ENCODE assay signal across 26 cellular contexts in the genomic region with DNA sequence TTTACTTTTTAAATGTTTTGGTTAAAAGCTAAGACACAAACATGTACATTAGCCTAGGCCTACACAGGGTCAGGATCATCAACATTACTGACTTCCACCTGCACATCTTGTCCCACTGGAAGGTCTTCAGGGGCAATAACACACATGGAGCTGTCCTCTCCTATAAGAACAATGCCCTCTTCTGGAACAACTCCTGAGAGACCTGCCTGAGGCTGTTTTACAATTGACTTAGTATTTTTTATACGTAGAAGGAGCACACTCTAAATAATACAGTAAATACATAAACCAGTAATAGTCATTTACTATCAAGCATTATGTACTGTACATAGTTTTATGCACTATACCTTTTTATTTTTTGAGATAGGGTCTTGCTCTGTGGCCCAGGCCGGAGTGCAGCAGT. TPM values are rescaled to one million over a fixed set of nuclear protein-coding genes. Genes with fewer than 3 reads are reported as not detected.
DNase-seq lines count a peak whose midpoint lies in the region; ATAC-seq, FAIRE-seq and TF ChIP-seq lines count a peak whose summit lies in the region.
"Had no signal": no experiment of that assay in that cellular context is flagged by ENCODE, and none has a peak within 500 bp of the region (broad histone marks: within the 10 kb centered on the region; RNA-seq: fewer than 3 reads in every experiment).

No MANE protein-coding gene starts in this region.

- H3K36me3 ChIP-seq in HepG2 (replicated peaks in 1 of 2; ENCODE audit: control insufficient read depth in 1 of 2, insufficient read depth in 2 of 2, low read length in 2 of 2): peaks cover 4 to 25% of the 10 kb centered on the region in 2 experiments
- peaks cover 0 to 20% (median 14%) of the 10 kb centered on the region in 4 donors for H3K36me3 ChIP-seq in right lobe of liver
- peaks cover 47% of the 10 kb centered on the region for H3K36me3 ChIP-seq in endodermal cell (ENCODE audit: control insufficient read depth, insufficient read depth, low read length)
- H3K36me3 ChIP-seq: BE2C had no signal

- no peak overlapping the region for H3K27ac ChIP-seq in HepG2 (ENCODE audit: extremely low read length, insufficient read depth, low read length)
- H3K27ac ChIP-seq in right lobe of liver: no peak overlapping the region
- no peak overlapping the region for H3K27ac ChIP-seq in endodermal cell (ENCODE audit: low read depth, low read length)
- H3K27ac ChIP-seq in foreskin keratinocyte: no peak overlapping the region
- no peak overlapping the region for H3K27ac ChIP-seq in dorsolateral prefrontal cortex
- H3K27ac ChIP-seq: A549; BLaER1 treated with 17β-estradiol and CSF1 and Interleukin-3, amounts not matched to agents 10 nM and 100 nM had no signal

- intact Hi-C loops in HepG2 (cut with micrococcal nuclease; ENCODE audit: unreplicated experiment): no loop called here
- intact Hi-C loops in right lobe of liver (cut with DNase I): no loop called here
- intact Hi-C loops in activated T-helper 2 cell treated with anti-CD3 and anti-CD28 coated beads, Interferon-gamma antibody, Interleukin-2, Interleukin-4, amounts not matched to agents 10 μg/mL and 5 μg/mL and 100 μg/mL, durations not matched to agents 14 hours and 24 hours and 36 hours (cut with micrococcal nuclease): no loop called here
- intact Hi-C loops in dorsolateral prefrontal cortex (cut with DNase I): no loop called here

- H3K4me1 ChIP-seq in HepG2 (ENCODE audit: insufficient read depth, low read length) (peaks cover 8% of the 10 kb centered on the region), right lobe of liver (no peaks in the 10 kb centered on the region), endodermal cell (ENCODE audit: control insufficient read depth, insufficient read depth, low read length) (no peaks in the 10 kb centered on the region), foreskin keratinocyte (no peaks in the 10 kb centered on the region)
- H3K4me1 ChIP-seq: A549; BE2C; BLaER1 treated with 17β-estradiol and CSF1 and Interleukin-3, amounts not matched to agents 10 nM and 100 nM; HAP-1 had no signal

- no peaks in the 10 kb centered on the region for H3K79me2 ChIP-seq in HepG2 (ENCODE audit: insufficient read depth, low read length)

- H3K4me3 ChIP-seq in HepG2 (replicated peaks in 1 of 3; ENCODE audit: insufficient read depth in 1 of 3, low read depth in 2 of 3, low read length in 3 of 3): no peak overlapping the region
- H3K4me3 ChIP-seq in right lobe of liver: no peak overlapping the region
- no peak overlapping the region for H3K4me3 ChIP-seq in endodermal cell (ENCODE audit: low read length)
- H3K4me3 ChIP-seq in dorsolateral prefrontal cortex: no peak overlapping the region
- H3K4me3 ChIP-seq: A549; BLaER1 treated with 17β-estradiol and CSF1 and Interleukin-3, amounts not matched to agents 10 nM and 100 nM; GM12878; HAP-1 had no signal

- H3K36me3 Mint-ChIP-seq in endodermal cell (ENCODE audit: low read depth): peaks cover 36% of the 10 kb centered on the region
- H3K36me3 Mint-ChIP-seq in activated T-helper 2 cell treated with anti-CD3 and anti-CD28 coated beads, Interferon-gamma antibody, Interleukin-2, Interleukin-4, amounts not matched to agents 10 μg/mL and 5 μg/mL and 100 μg/mL, durations not matched to agents 14 hours and 24 hours and 36 hours (ENCODE audit: low read depth): peaks cover 41% of the 10 kb centered on the region

- no peaks in the 10 kb centered on the region for H4K20me1 ChIP-seq in HepG2 (ENCODE audit: insufficient read depth, low read length)
- H4K20me1 ChIP-seq: BLaER1 treated with 17β-estradiol and CSF1 and Interleukin-3, amounts not matched to agents 10 nM and 100 nM had no signal

- no peak overlapping the region for H3K27ac Mint-ChIP-seq in endodermal cell
- no peak overlapping the region for H3K27ac Mint-ChIP-seq in activated T-helper 2 cell treated with anti-CD3 and anti-CD28 coated beads, Interferon-gamma antibody, Interleukin-2, Interleukin-4, amounts not matched to agents 10 μg/mL and 5 μg/mL and 100 μg/mL, durations not matched to agents 14 hours and 24 hours and 36 hours
- H3K27ac Mint-ChIP-seq: CD14-positive monocyte; CD4-positive, alpha-beta T cell; CD8-positive, alpha-beta memory T cell had no signal

- H3K4me1 Mint-ChIP-seq in endodermal cell: peaks cover 7% of the 10 kb centered on the region
- peaks cover 7% of the 10 kb centered on the region for H3K4me1 Mint-ChIP-seq in activated T-helper 2 cell treated with anti-CD3 and anti-CD28 coated beads, Interferon-gamma antibody, Interleukin-2, Interleukin-4, amounts not matched to agents 10 μg/mL and 5 μg/mL and 100 μg/mL, durations not matched to agents 14 hours and 24 hours and 36 hours (ENCODE audit: low read depth)
- H3K4me1 Mint-ChIP-seq: CD14-positive monocyte; CD8-positive, alpha-beta memory T cell had no signal

- no peak for TF ChIP-seq RAD21 in HepG2 (CRISPR knock-in tag; IDR thresholded peaks at IDR 0.05)

- no peaks in the 10 kb centered on the region for H3K9me3 Mint-ChIP-seq in endodermal cell
- no peaks in the 10 kb centered on the region for H3K9me3 Mint-ChIP-seq in activated T-helper 2 cell treated with anti-CD3 and anti-CD28 coated beads, Interferon-gamma antibody, Interleukin-2, Interleukin-4, amounts not matched to agents 10 μg/mL and 5 μg/mL and 100 μg/mL, durations not matched to agents 14 hours and 24 hours and 36 hours
- H3K9me3 Mint-ChIP-seq: CD4-positive, alpha-beta T cell; CD8-positive, alpha-beta memory T cell had no signal

- no peak overlapping the region for H3K9ac ChIP-seq in HepG2 (ENCODE audit: insufficient read depth, low read depth, low read length)
- H3K9ac ChIP-seq in endodermal cell (ENCODE audit: extremely low read depth, low read length, poor library complexity, severe bottlenecking): no peak overlapping the region
- H3K9ac ChIP-seq: BLaER1 treated with 17β-estradiol and CSF1 and Interleukin-3, amounts not matched to agents 10 nM and 100 nM had no signal

- DNase-seq in HepG2 (ENCODE audit: low spot score) (no peak), right lobe of liver (no peak), NCI-H69 (lab: John Stamatoyannopoulos, UW) (peak; percentile 13), endodermal cell (no peak), foreskin keratinocyte (no peak), dorsolateral prefrontal cortex (no peak)
- no peak for DNase-seq in activated T-helper 2 cell treated with anti-CD3 and anti-CD28 coated beads, Interferon-gamma antibody, Interleukin-2, Interleukin-4, amounts not matched to agents 10 μg/mL and 5 μg/mL and 100 μg/mL, durations not matched to agents 14 hours and 24 hours and 36 hours (ENCODE audit: low spot score)
- DNase-seq: 8988T; ACHN; AML-193; BE2C; CD4-positive, alpha-beta T cell; CD8-positive, alpha-beta memory T cell; DMS 273 treated with DMSO at 0.1 percent for 48 hours; DMS79; EL; GDM1; GOT3 had no signal

- no peak overlapping the region for H2AFZ ChIP-seq in HepG2 (ENCODE audit: low read length)

- H3K27me3 Mint-ChIP-seq in endodermal cell (ENCODE audit: insufficient read depth): no peaks in the 10 kb centered on the region
- H3K27me3 Mint-ChIP-seq in activated T-helper 2 cell treated with anti-CD3 and anti-CD28 coated beads, Interferon-gamma antibody, Interleukin-2, Interleukin-4, amounts not matched to agents 10 μg/mL and 5 μg/mL and 100 μg/mL, durations not matched to agents 14 hours and 24 hours and 36 hours (ENCODE audit: low read depth): no peaks in the 10 kb centered on the region
- H3K27me3 Mint-ChIP-seq: CD4-positive, alpha-beta T cell; CD8-positive, alpha-beta memory T cell had no signal

- no peaks in the 10 kb centered on the region for H3K9me3 ChIP-seq in HepG2 (ENCODE audit: low read length)
- no peaks in the 10 kb centered on the region for H3K9me3 ChIP-seq in right lobe of liver
- no peaks in the 10 kb centered on the region for H3K9me3 ChIP-seq in endodermal cell (ENCODE audit: control insufficient read depth, low read length)
- H3K9me3 ChIP-seq: A549; BE2C; BLaER1 treated with 17β-estradiol and CSF1 and Interleukin-3, amounts not matched to agents 10 nM and 100 nM; HAP-1 had no signal

- no peak overlapping the region for H3K4me2 ChIP-seq in HepG2 (ENCODE audit: low read depth, low read length)
- H3K4me2 ChIP-seq: A549; BLaER1 treated with 17β-estradiol and CSF1 and Interleukin-3, amounts not matched to agents 10 nM and 100 nM had no signal

- H3K27me3 ChIP-seq in HepG2 (ENCODE audit: control insufficient read depth in 1 of 2, insufficient read depth in 2 of 2, low read length in 2 of 2) (no peaks in the 10 kb centered on the region), right lobe of liver (no peaks in the 10 kb centered on the region), endodermal cell (ENCODE audit: control insufficient read depth, insufficient read depth, low read length, poor library complexity, severe bottlenecking) (no peaks in the 10 kb centered on the region), foreskin keratinocyte (no peaks in the 10 kb centered on the region), dorsolateral prefrontal cortex (no peaks in the 10 kb centered on the region)
- H3K27me3 ChIP-seq: BE2C; BLaER1 treated with 17β-estradiol and CSF1 and Interleukin-3, amounts not matched to agents 10 nM and 100 nM had no signal

- POLR2A ChIA-PET in HepG2 (lab: Yijun Ruan, JAX): no interaction called here

- no peak for ATAC-seq in HepG2
- ATAC-seq in right lobe of liver: no peak
- ATAC-seq in foreskin keratinocyte: no peak
- ATAC-seq: A549, GM12878 had no signal

- WGBS in HepG2 (ENCODE audit: low lambda C conversion rate): 91% methylated on average over 2 of the region's 2 CpGs
- 95% methylated on average over 2 of the region's 2 CpGs for WGBS in right lobe of liver (ENCODE audit: insufficient coverage, low coverage, low lambda C conversion rate, missing lambda C conversion rate)
- 93 to 94% methylated on average over 1 to 2 of the region's 2 CpGs for WGBS in endodermal cell (ENCODE audit: insufficient coverage in 1 of 2, insufficient read length in 1 of 2), 2 experiments

- BruUV-seq in HepG2 (replicated peaks; lab: Mats Ljungman, UMichigan): no TSS peak

- no peak overlapping the region for H3K4me3 Mint-ChIP-seq in endodermal cell
- no peak overlapping the region for H3K4me3 Mint-ChIP-seq in activated T-helper 2 cell treated with anti-CD3 and anti-CD28 coated beads, Interferon-gamma antibody, Interleukin-2, Interleukin-4, amounts not matched to agents 10 μg/mL and 5 μg/mL and 100 μg/mL, durations not matched to agents 14 hours and 24 hours and 36 hours (ENCODE audit: low read depth)
- H3K4me3 Mint-ChIP-seq: CD14-positive monocyte; CD4-positive, alpha-beta T cell; CD8-positive, alpha-beta memory T cell had no signal

- in situ Hi-C loops in HepG2 (cut with HindIII; ENCODE audit: extremely low pct_ligation_motif_present, low pct_unique_long_range_greater_than_20kb): no loop called here

- CTCF ChIA-PET in HepG2 (lab: Yijun Ruan, JAX; ENCODE audit: low intra/inter-chr PET ratio, low total read pairs): no interaction called here

- no peak for TF ChIP-seq EP300 in HepG2 (IDR thresholded peaks at IDR 0.05; ENCODE audit: low read depth in 2 of 2, low read length in 2 of 2)
- no peak for TF ChIP-seq EP300 in HepG2 (CRISPR knock-in tag; IDR thresholded peaks at IDR 0.05; ENCODE audit: borderline replicate concordance)

- no peak for TF ChIP-seq POLR2A in HepG2 (IDR thresholded peaks at IDR 0.05; ENCODE audit: insufficient read depth in 1 of 2, low read depth in 2 of 2, low read length in 2 of 2)
- TF ChIP-seq POLR2A in right lobe of liver (IDR thresholded peaks at IDR 0.05): no peak

- TF ChIP-seq CTCF in HepG2 (CRISPR knock-in tag; IDR thresholded peaks at IDR 0.05) (0 out of 2 replicates have a peak, but pooled peaks have one; percentile 6), right lobe of liver (IDR thresholded peaks at IDR 0.05) (no peak), endodermal cell (conservative IDR thresholded peaks at IDR 0.05) (peak; percentile 26), foreskin keratinocyte (conservative IDR thresholded peaks at IDR 0.05) (no peak), dorsolateral prefrontal cortex (IDR thresholded peaks at IDR 0.05 in 54 of 56, conservative IDR thresholded peaks at IDR 0.05 in 2 of 56; ENCODE audit: low read depth in 1 of 56, partially characterized antibody in 56 of 56) (no peak)

- FAIRE-seq in HepG2 (lab: Jason Lieb, UNC): no peak
- FAIRE-seq: A549, D721Med, GM12878, GM18507, H54 had no signal

RNA-seq across cellular contexts. Expression of a gene that starts 14.1 kb away (rescaled TPM):
- 3.1 and 3.5 TPM in 2 replicates for total RNA-seq in HepG2 (2016; rRNA removed; fragmentation: Illumina TruSeq; extraction: Trizol)
- 0.79 and 1.5 TPM in 2 replicates for total RNA-seq in HepG2 (2016; cell fraction: cytosol; rRNA removed; fragmentation: Illumina TruSeq; extraction: Trizol; ENCODE audit: low read depth)
- total RNA-seq in HepG2 (2016; cell fraction: insoluble cytoplasmic fraction; rRNA removed; fragmentation: Illumina TruSeq; extraction: Trizol): 3.4 and 3.8 TPM in 2 replicates
- 3.4 and 3.6 TPM in 2 replicates for total RNA-seq in HepG2 (2016; cell fraction: membrane; rRNA removed; fragmentation: Illumina TruSeq; extraction: Trizol)
- total RNA-seq in HepG2 (2016; cell fraction: nucleus; rRNA removed; fragmentation: Illumina TruSeq; extraction: Trizol): 2.9 TPM in 2 replicates
- polyA plus RNA-seq in HepG2 (2011; rRNA removed): 4.1 and 6.8 TPM in 2 replicates
- 3.7 and 4.9 TPM in 2 replicates for polyA plus RNA-seq in HepG2 (2011; cell fraction: cytosol; rRNA removed)
- polyA plus RNA-seq in HepG2 (2011; cell fraction: nucleus; rRNA removed): 10.1 and 10.6 TPM in 2 replicates
- 2.3 and 2.7 TPM in 2 replicates for polyA plus RNA-seq in HepG2 (2012)
- 1.1 TPM in 2 replicates for polyA plus RNA-seq in HepG2 (2016; cell fraction: cytosol; fragmentation: Illumina TruSeq; extraction: Trizol; ENCODE audit: low read depth)
- 2.9 and 3.1 TPM in 2 replicates for polyA plus RNA-seq in HepG2 (2016; cell fraction: insoluble cytoplasmic fraction; fragmentation: Illumina TruSeq; extraction: Trizol; ENCODE audit: low read depth)
- polyA plus RNA-seq in HepG2 (2016; cell fraction: membrane; fragmentation: Illumina TruSeq; extraction: Trizol; ENCODE audit: low read depth): 2.2 and 2.4 TPM in 2 replicates
- 3.5 and 4.0 TPM in 2 replicates for polyA plus RNA-seq in HepG2 (2016; cell fraction: nucleus; fragmentation: Illumina TruSeq; extraction: Trizol; ENCODE audit: insufficient read depth, low read depth)
- polyA minus RNA-seq in HepG2 (2011; rRNA and poly(A)+ RNA removed; ENCODE audit: low replicate concordance): 6.7 and 10.0 TPM in 2 replicates
- 1.6 and 1.7 TPM in 2 replicates for polyA minus RNA-seq in HepG2 (2011; cell fraction: cytosol; rRNA and poly(A)+ RNA removed)
- 5.7 and 7.6 TPM in 2 replicates for polyA minus RNA-seq in HepG2 (2011; cell fraction: nucleus; rRNA and poly(A)+ RNA removed)
- total RNA-seq in right lobe of liver: 1 to 10 TPM; 2.6 to 6.3 (median 5.7) TPM
- total RNA-seq in endodermal cell: 1 to 10 TPM; 1.7 to 2.3 TPM
- polyA plus RNA-seq in endodermal cell (2013, experiment 1 of 2): 2.8 TPM
- polyA plus RNA-seq in endodermal cell (2013, experiment 2 of 2): 2.6 TPM
- total RNA-seq in activated T-helper 2 cell treated with anti-CD3 and anti-CD28 coated beads, Interferon-gamma antibody, Interleukin-2, Interleukin-4, amounts not matched to agents 10 μg/mL and 5 μg/mL and 100 μg/mL, durations not matched to agents 14 hours and 24 hours and 36 hours: 16.0 and 17.5 TPM in 2 replicates
- 10.8 and 11.2 TPM in 2 replicates for total RNA-seq in foreskin keratinocyte
- 7.5 and 9.1 TPM in 2 replicates for polyA plus RNA-seq in foreskin keratinocyte
- total RNA-seq in dorsolateral prefrontal cortex: 10 to 100 TPM in 64 of 120 experiments, 1 to 10 TPM in 56; 5.7 to 25.1 (median 10.2) TPM

RNA-seq across cellular contexts. Expression of a gene that starts 26.7 kb away (rescaled TPM):
- total RNA-seq in HepG2 (2016; rRNA removed; fragmentation: Illumina TruSeq; extraction: Trizol): 14.7 and 18.5 TPM in 2 replicates
- 10.5 and 13.8 TPM in 2 replicates for total RNA-seq in HepG2 (2016; cell fraction: cytosol; rRNA removed; fragmentation: Illumina TruSeq; extraction: Trizol; ENCODE audit: low read depth)
- 14.4 and 19.1 TPM in 2 replicates for total RNA-seq in HepG2 (2016; cell fraction: insoluble cytoplasmic fraction; rRNA removed; fragmentation: Illumina TruSeq; extraction: Trizol)
- total RNA-seq in HepG2 (2016; cell fraction: membrane; rRNA removed; fragmentation: Illumina TruSeq; extraction: Trizol): 13.7 and 15.8 TPM in 2 replicates
- 21.2 and 21.4 TPM in 2 replicates for total RNA-seq in HepG2 (2016; cell fraction: nucleus; rRNA removed; fragmentation: Illumina TruSeq; extraction: Trizol)
- polyA plus RNA-seq in HepG2 (2011; rRNA removed): 24.1 and 25.6 TPM in 2 replicates
- 16.8 and 17.9 TPM in 2 replicates for polyA plus RNA-seq in HepG2 (2011; cell fraction: cytosol; rRNA removed)
- polyA plus RNA-seq in HepG2 (2011; cell fraction: nucleus; rRNA removed): 84.8 and 85.6 TPM in 2 replicates
- polyA plus RNA-seq in HepG2 (2012): 16.8 and 18.6 TPM in 2 replicates
- polyA plus RNA-seq in HepG2 (2016; cell fraction: cytosol; fragmentation: Illumina TruSeq; extraction: Trizol; ENCODE audit: low read depth): 16.7 and 21.4 TPM in 2 replicates
- 20.0 and 23.4 TPM in 2 replicates for polyA plus RNA-seq in HepG2 (2016; cell fraction: insoluble cytoplasmic fraction; fragmentation: Illumina TruSeq; extraction: Trizol; ENCODE audit: low read depth)
- 14.8 and 17.5 TPM in 2 replicates for polyA plus RNA-seq in HepG2 (2016; cell fraction: membrane; fragmentation: Illumina TruSeq; extraction: Trizol; ENCODE audit: low read depth)
- 65.1 and 68.0 TPM in 2 replicates for polyA plus RNA-seq in HepG2 (2016; cell fraction: nucleus; fragmentation: Illumina TruSeq; extraction: Trizol; ENCODE audit: insufficient read depth, low read depth)
- 29.1 and 38.2 TPM in 2 replicates for polyA minus RNA-seq in HepG2 (2011; rRNA and poly(A)+ RNA removed; ENCODE audit: low replicate concordance)
- polyA minus RNA-seq in HepG2 (2011; cell fraction: cytosol; rRNA and poly(A)+ RNA removed): 10.8 and 13.0 TPM in 2 replicates
- polyA minus RNA-seq in HepG2 (2011; cell fraction: nucleus; rRNA and poly(A)+ RNA removed): 36.7 and 41.2 TPM in 2 replicates
- 10 to 100 TPM; 17.5 to 27.2 (median 20.8) TPM for total RNA-seq in right lobe of liver
- 10 to 100 TPM; 19.9 to 28.5 TPM for total RNA-seq in endodermal cell
- polyA plus RNA-seq in endodermal cell (2013, experiment 1 of 2): 22.8 TPM
- polyA plus RNA-seq in endodermal cell (2013, experiment 2 of 2): 22.0 TPM
- total RNA-seq in activated T-helper 2 cell treated with anti-CD3 and anti-CD28 coated beads, Interferon-gamma antibody, Interleukin-2, Interleukin-4, amounts not matched to agents 10 μg/mL and 5 μg/mL and 100 μg/mL, durations not matched to agents 14 hours and 24 hours and 36 hours: 45.2 and 48.1 TPM in 2 replicates
- 21.5 and 29.8 TPM in 2 replicates for total RNA-seq in foreskin keratinocyte
- 18.9 and 22.5 TPM in 2 replicates for polyA plus RNA-seq in foreskin keratinocyte
- 100 to 1,000 TPM in 4 of 120 experiments, 10 to 100 TPM in 116; 35.7 to 124 (median 71.0) TPM for total RNA-seq in dorsolateral prefrontal cortex

RNA-seq across cellular contexts. Expression of a gene that starts 37.4 kb away (rescaled TPM):
- total RNA-seq in HepG2 (2016; rRNA removed; fragmentation: Illumina TruSeq; extraction: Trizol) (66.6 and 82.9 TPM in 2 replicates), right lobe of liver (10 to 100 TPM; 34.9 to 57.1 (median 42.1) TPM), endodermal cell (10 to 100 TPM; 56.1 to 84.2 TPM), foreskin keratinocyte (34.0 and 35.9 TPM in 2 replicates), dorsolateral prefrontal cortex (100 to 1,000 TPM in 43 of 120 experiments, 10 to 100 TPM in 77; 65.7 to 127 (median 93.4) TPM)
- 16.7 and 20.1 TPM in 2 replicates for total RNA-seq in HepG2 (2016; cell fraction: cytosol; rRNA removed; fragmentation: Illumina TruSeq; extraction: Trizol; ENCODE audit: low read depth)
- 68.9 and 89.4 TPM in 2 replicates for total RNA-seq in HepG2 (2016; cell fraction: insoluble cytoplasmic fraction; rRNA removed; fragmentation: Illumina TruSeq; extraction: Trizol)
- 49.1 and 50.0 TPM in 2 replicates for total RNA-seq in HepG2 (2016; cell fraction: membrane; rRNA removed; fragmentation: Illumina TruSeq; extraction: Trizol)
- total RNA-seq in HepG2 (2016; cell fraction: nucleus; rRNA removed; fragmentation: Illumina TruSeq; extraction: Trizol): 25.2 and 28.9 TPM in 2 replicates
- polyA plus RNA-seq in HepG2 (2011; rRNA removed) (57.3 and 76.7 TPM in 2 replicates), foreskin keratinocyte (25.7 and 30.9 TPM in 2 replicates)
- 49.4 and 72.7 TPM in 2 replicates for polyA plus RNA-seq in HepG2 (2011; cell fraction: cytosol; rRNA removed)
- polyA plus RNA-seq in HepG2 (2011; cell fraction: nucleus; rRNA removed): 20.5 and 24.9 TPM in 2 replicates
- polyA plus RNA-seq in HepG2 (2012): 41.0 and 52.7 TPM in 2 replicates
- polyA plus RNA-seq in HepG2 (2016; cell fraction: cytosol; fragmentation: Illumina TruSeq; extraction: Trizol; ENCODE audit: low read depth): 22.8 and 23.2 TPM in 2 replicates
- 95.2 and 103 TPM in 2 replicates for polyA plus RNA-seq in HepG2 (2016; cell fraction: insoluble cytoplasmic fraction; fragmentation: Illumina TruSeq; extraction: Trizol; ENCODE audit: low read depth)
- 45.1 and 45.9 TPM in 2 replicates for polyA plus RNA-seq in HepG2 (2016; cell fraction: membrane; fragmentation: Illumina TruSeq; extraction: Trizol; ENCODE audit: low read depth)
- 40.9 and 46.7 TPM in 2 replicates for polyA plus RNA-seq in HepG2 (2016; cell fraction: nucleus; fragmentation: Illumina TruSeq; extraction: Trizol; ENCODE audit: insufficient read depth, low read depth)
- polyA minus RNA-seq in HepG2 (2011; rRNA and poly(A)+ RNA removed; ENCODE audit: low replicate concordance): 21.5 and 23.1 TPM in 2 replicates
- 34.2 and 40.5 TPM in 2 replicates for polyA minus RNA-seq in HepG2 (2011; cell fraction: cytosol; rRNA and poly(A)+ RNA removed)
- polyA minus RNA-seq in HepG2 (2011; cell fraction: nucleus; rRNA and poly(A)+ RNA removed): 26.4 and 40.3 TPM in 2 replicates
- polyA plus RNA-seq in endodermal cell (2013, experiment 1 of 2): 70.7 TPM
- 67.8 TPM for polyA plus RNA-seq in endodermal cell (2013, experiment 2 of 2)
- total RNA-seq in activated T-helper 2 cell treated with anti-CD3 and anti-CD28 coated beads, Interferon-gamma antibody, Interleukin-2, Interleukin-4, amounts not matched to agents 10 μg/mL and 5 μg/mL and 100 μg/mL, durations not matched to agents 14 hours and 24 hours and 36 hours: 42.7 TPM in 2 replicates

RNA-seq across cellular contexts. Expression of a gene that starts 40.9 kb away (rescaled TPM):
- not detected in 2 replicates for total RNA-seq in HepG2 (2016; rRNA removed; fragmentation: Illumina TruSeq; extraction: Trizol)
- not detected in 2 replicates for total RNA-seq in HepG2 (2016; cell fraction: cytosol; rRNA removed; fragmentation: Illumina TruSeq; extraction: Trizol; ENCODE audit: low read depth)
- total RNA-seq in HepG2 (2016; cell fraction: insoluble cytoplasmic fraction; rRNA removed; fragmentation: Illumina TruSeq; extraction: Trizol): not detected in 2 replicates
- total RNA-seq in HepG2 (2016; cell fraction: membrane; rRNA removed; fragmentation: Illumina TruSeq; extraction: Trizol): not detected in 2 replicates
- total RNA-seq in HepG2 (2016; cell fraction: nucleus; rRNA removed; fragmentation: Illumina TruSeq; extraction: Trizol): not detected in 2 replicates
- polyA plus RNA-seq in HepG2 (2011; rRNA removed): 0.07 and 0.18 TPM in 2 replicates
- polyA plus RNA-seq in HepG2 (2011; cell fraction: cytosol; rRNA removed): not detected in 2 replicates
- 0.34 and 0.36 TPM in 2 replicates for polyA plus RNA-seq in HepG2 (2011; cell fraction: nucleus; rRNA removed)
- polyA plus RNA-seq in HepG2 (2012): not detected in 2 replicates
- polyA plus RNA-seq in HepG2 (2016; cell fraction: cytosol; fragmentation: Illumina TruSeq; extraction: Trizol; ENCODE audit: low read depth): not detected in 2 replicates
- not detected in 2 replicates for polyA plus RNA-seq in HepG2 (2016; cell fraction: insoluble cytoplasmic fraction; fragmentation: Illumina TruSeq; extraction: Trizol; ENCODE audit: low read depth)
- polyA plus RNA-seq in HepG2 (2016; cell fraction: membrane; fragmentation: Illumina TruSeq; extraction: Trizol; ENCODE audit: low read depth): not detected in 2 replicates
- polyA plus RNA-seq in HepG2 (2016; cell fraction: nucleus; fragmentation: Illumina TruSeq; extraction: Trizol; ENCODE audit: insufficient read depth, low read depth): not detected in 2 replicates
- polyA minus RNA-seq in HepG2 (2011; rRNA and poly(A)+ RNA removed; ENCODE audit: low replicate concordance): 0.40 TPM in 1 of 2 replicates, not detected in the other
- polyA minus RNA-seq in HepG2 (2011; cell fraction: cytosol; rRNA and poly(A)+ RNA removed): not detected in 2 replicates
- polyA minus RNA-seq in HepG2 (2011; cell fraction: nucleus; rRNA and poly(A)+ RNA removed): not detected in 2 replicates
- total RNA-seq in right lobe of liver: not detected
- total RNA-seq in endodermal cell: under 1 TPM in 1 of 2 donors, not detected in 1; 0.55 TPM
- polyA plus RNA-seq in endodermal cell (2013, experiment 1 of 2): not detected
- polyA plus RNA-seq in endodermal cell (2013, experiment 2 of 2): 0.37 TPM
- total RNA-seq in activated T-helper 2 cell treated with anti-CD3 and anti-CD28 coated beads, Interferon-gamma antibody, Interleukin-2, Interleukin-4, amounts not matched to agents 10 μg/mL and 5 μg/mL and 100 μg/mL, durations not matched to agents 14 hours and 24 hours and 36 hours: not detected in 2 replicates
- not detected in 2 replicates for total RNA-seq in foreskin keratinocyte
- polyA plus RNA-seq in foreskin keratinocyte: not detected in 2 replicates
- total RNA-seq in dorsolateral prefrontal cortex: under 1 TPM in 11 of 120 experiments, not detected in 109; 0.45 to 0.98 (median 0.66) TPM
- total RNA-seq: CD4-positive, alpha-beta T cell; CD8-positive, alpha-beta memory T cell; GM12878 had no signal
- polyA plus RNA-seq: A549, CD14-positive monocyte had no signal

Comparison
In these comparisons a context has a peak if more than half of its experiments do, and no peak if none do; other contexts are left out.
1. CTCF ChIP-seq: peak in HepG2 (single experiment) and endodermal cell (single experiment); none in right lobe of liver (0 of 4), foreskin keratinocyte (single experiment) and dorsolateral prefrontal cortex (0 of 56).